8 cellular contexts compared by ENCODE assay signal in genomic region chr2:241803387-241804325, GRCh38. TPM values are rescaled to one million over a fixed set of nuclear protein-coding genes. Genes with fewer than 3 reads are reported as not detected.
A peak's percentile ranks its signal among the peaks of the same experiment; 100 is the strongest.
DNase-seq lines count a peak whose midpoint lies in the region; ATAC-seq and TF ChIP-seq lines count a peak whose summit lies in the region.

No MANE protein-coding gene starts in this region.

- DNase-seq in ACHN: peak; percentile 25
- DNase-seq in NCI-H345 treated with DMSO at 0.1 percent for 48 hours (lab: John Stamatoyannopoulos, UW; ENCODE audit: unreplicated experiment): peak; percentile 31
- peak; percentile 35 to 76 (median 68) for DNase-seq in adrenal gland
- no peak for DNase-seq in right atrium auricular region (ENCODE audit: low spot score)
- peak; percentile 90 for DNase-seq in retina
- DNase-seq in SKM-1 treated with dmso at 0.1 percent for 144 hours (lab: John Stamatoyannopoulos, UW; ENCODE audit: unreplicated experiment): no peak

- intact Hi-C loops in adrenal gland (cut with DNase I): no loop called here

- TF ChIP-seq POLR2A in adrenal gland (IDR thresholded peaks at IDR 0.05): peak in 1 of 2 donors; percentile 21

- H3K27me3 ChIP-seq in adrenal gland (peaks cover 19% of the 10 kb centered on the region), right atrium auricular region (no peaks in the 10 kb centered on the region)

- TF ChIP-seq CTCF in adrenal gland (IDR thresholded peaks at IDR 0.05) (no peak), right atrium auricular region (IDR thresholded peaks at IDR 0.05) (no peak)

- 0 to 4% (median 3%) methylated on average over 7 to 109 of the region's 109 CpGs; no CpG with 5 or more reads in 1 of the 4 donors for WGBS in adrenal gland, 4 donors

- H3K4me3 ChIP-seq in adrenal gland (peak overlapping the region in 2 of 4 donors; percentile 17 to 51), right atrium auricular region (peak overlapping the region; percentile 27 to 56)

- H3K27ac ChIP-seq in adrenal gland: peak overlapping the region in 1 of 5 donors; percentile 45
- peak overlapping the region in 1 of 2 donors; percentile 1 for H3K27ac ChIP-seq in right atrium auricular region

- H3K36me3 ChIP-seq in adrenal gland (replicated peaks in 1 of 2) (no peaks in the 10 kb centered on the region), right atrium auricular region (no peaks in the 10 kb centered on the region)

- in situ Hi-C loops in ACHN (cut with HindIII; ENCODE audit: low pct_ligation_motif_present, low pct_unique_long_range_greater_than_20kb, low sequenced_read_pairs): no loop called here

- ATAC-seq in GM19035 (IDR thresholded peaks at IDR 0.05; ENCODE audit: unreplicated experiment) (peak; percentile 58), GM21717 (IDR thresholded peaks at IDR 0.05; ENCODE audit: unreplicated experiment) (no peak)

- H3K9me3 ChIP-seq in adrenal gland (replicated peaks in 1 of 3) (no peaks in the 10 kb centered on the region), right atrium auricular region (no peaks in the 10 kb centered on the region)

- H3K4me1 ChIP-seq in adrenal gland (replicated peaks in 1 of 2): peaks cover 19 to 21% of the 10 kb centered on the region in 2 donors
- H3K4me1 ChIP-seq in right atrium auricular region: peaks cover 0 to 21% of the 10 kb centered on the region in 2 donors

RNA-seq across cellular contexts. Expression of gene NEU4, which starts 5.3 kb away (rescaled TPM):
- total RNA-seq in adrenal gland (1 to 10 TPM in 2 of 8 donors, under 1 TPM in 4, not detected in 2; 0.28 to 2.3 (median 0.47) TPM), right atrium auricular region (under 1 TPM in 1 of 2 donors, not detected in 1; 0.31 TPM)
- polyA plus RNA-seq in adrenal gland: 1 to 10 TPM in 1 of 3 donors, under 1 TPM in 1, not detected in 1; 0.17 to 1.3 TPM

RNA-seq across cellular contexts. Expression of gene GAL3ST2, which starts 27.0 kb away (rescaled TPM):
- total RNA-seq in adrenal gland (1 to 10 TPM in 2 of 8 donors, under 1 TPM in 4, not detected in 2; 0.25 to 1.8 (median 0.84) TPM), right atrium auricular region (1 to 10 TPM in 1 of 2 donors, under 1 TPM in 1; 0.56 to 1.1 TPM)
- under 1 TPM in 1 of 3 donors, not detected in 2; 0.16 TPM for polyA plus RNA-seq in adrenal gland

RNA-seq across cellular contexts. Expression of gene PDCD1, which starts 55.0 kb away (rescaled TPM):
- total RNA-seq in adrenal gland (under 1 TPM in 6 of 8 donors, not detected in 2; 0.23 to 0.84 (median 0.32) TPM), right atrium auricular region (10 to 100 TPM in 1 of 2 donors, 1 to 10 TPM in 1; 1.0 to 17.5 TPM)
- polyA plus RNA-seq in adrenal gland: 1 to 10 TPM in 1 of 3 donors, under 1 TPM in 1, not detected in 1; 0.81 to 2.0 TPM

Comparison
In these comparisons a context has a peak if more than half of its experiments do, and no peak if none do; other contexts are left out.
1. DNase-seq: peak in ACHN (single experiment), NCI-H345 treated with DMSO at 0.1 percent for 48 hours (single experiment), adrenal gland (7 of 7) and retina (single experiment); none in right atrium auricular region (single experiment) and SKM-1 treated with dmso at 0.1 percent for 144 hours (single experiment).